11 cellular contexts compared by ENCODE assay signal in genomic region chr17:70521821-70522256, GRCh38.
DNase-seq lines count a peak whose midpoint lies in the region; ATAC-seq, FAIRE-seq and TF ChIP-seq lines count a peak whose summit lies in the region.
"Had no signal": no experiment of that assay in that cellular context is flagged by ENCODE, and none has a peak within 500 bp of the region (broad histone marks: within the 10 kb centered on the region; RNA-seq: fewer than 3 reads in every experiment).

No MANE protein-coding gene starts in this region.

- H3K27ac Mint-ChIP-seq in natural killer cell, result no peak overlapping the region
- H3K27ac Mint-ChIP-seq: activated CD4-positive, alpha-beta memory T cell treated with anti-CD3 and anti-CD28 coated beads, Interleukin-2, amount 10 ng/mL, durations not matched to agents 7 days and 5 days; T-helper 17 cell had no signal

- H3K9ac ChIP-seq in MM.1S (ENCODE audit: low read length), result no peak overlapping the region
- H3K9ac ChIP-seq in mesendoderm (ENCODE audit: low read length), result no peak overlapping the region

- no peak overlapping the region for H4K8ac ChIP-seq in mesendoderm (ENCODE audit: low read depth, low read length)

- no peak overlapping the region for H2AK5ac ChIP-seq in mesendoderm (ENCODE audit: low read length)

- no peak overlapping the region for H3K23ac ChIP-seq in mesendoderm (ENCODE audit: low read length)

- H3K79me2 ChIP-seq in MM.1S (ENCODE audit: low read length), result no peaks in the 10 kb centered on the region
- no peaks in the 10 kb centered on the region for H3K79me2 ChIP-seq in mesendoderm (ENCODE audit: control insufficient read depth, insufficient read depth, low read length)

- H3K18ac ChIP-seq in mesendoderm (ENCODE audit: low read length), result no peak overlapping the region

- no peak overlapping the region for H2BK5ac ChIP-seq in mesendoderm (ENCODE audit: low read length)

- H3K4me3 ChIP-seq in bronchial epithelial cell (ENCODE audit: low read depth, low read length), result no peak overlapping the region
- H3K4me3 ChIP-seq in left lung, result no peak overlapping the region
- H3K4me3 ChIP-seq in MM.1S (ENCODE audit: low read length), result no peak overlapping the region
- H3K4me3 ChIP-seq in mesendoderm (ENCODE audit: low read length), result no peak overlapping the region

- no peak overlapping the region for H3K4ac ChIP-seq in mesendoderm (ENCODE audit: low read depth, low read length)

- no CpG with 5 or more reads among the region's 3 CpGs for WGBS in mesendoderm (ENCODE audit: extremely low coverage, insufficient coverage, low lambda C conversion rate)

- H3F3A ChIP-seq in MM.1S (ENCODE audit: insufficient read depth, low read length), result no peaks in the 10 kb centered on the region

- intact Hi-C loops in left lung (cut with DNase I) (no loop called here), natural killer cell (cut with micrococcal nuclease) (no loop called here)

- no peak overlapping the region for H4K5ac ChIP-seq in mesendoderm (ENCODE audit: low read length)

- DNase-seq in Ammon's horn (ENCODE audit: low spot score), result peak; percentile 26
- DNase-seq in NCI-H345 (lab: John Stamatoyannopoulos, UW), result peak; percentile 56
- peak; percentile 9 for DNase-seq in bronchial epithelial cell (ENCODE audit: low read depth)
- DNase-seq in left lung, result peak in 1 of 2 donors; percentile 61
- no peak for DNase-seq in ecto neural progenitor cell (ENCODE audit: low spot score)
- DNase-seq in MM.1S, result no peak
- no peak for DNase-seq in natural killer cell
- no peak for DNase-seq in mesendoderm
- DNase-seq: activated CD4-positive, alpha-beta memory T cell treated with anti-CD3 and anti-CD28 coated beads, Interleukin-2, amount 10 ng/mL, durations not matched to agents 7 days and 5 days; activated naive CD4-positive, alpha-beta T cell treated with anti-CD3 and anti-CD28 coated beads, Interleukin-2, amount 50 U/mL, for 16 hours; T-helper 17 cell had no signal

- no peaks in the 10 kb centered on the region for H3K36me3 Mint-ChIP-seq in natural killer cell

- H3K36me3 ChIP-seq in bronchial epithelial cell (ENCODE audit: control insufficient read depth, insufficient read depth, low read length) (no peaks in the 10 kb centered on the region), left lung (no peaks in the 10 kb centered on the region), MM.1S (replicated peaks; ENCODE audit: insufficient read depth, low read length) (no peaks in the 10 kb centered on the region), mesendoderm (ENCODE audit: control insufficient read depth, insufficient read depth, low read length) (no peaks in the 10 kb centered on the region)

- no peak for FAIRE-seq in bronchial epithelial cell (lab: Jason Lieb, UNC)

- H3K27me3 Mint-ChIP-seq in natural killer cell (ENCODE audit: low read depth in 2 of 2), result no peaks in the 10 kb centered on the region
- H3K27me3 Mint-ChIP-seq: activated CD4-positive, alpha-beta memory T cell treated with anti-CD3 and anti-CD28 coated beads, Interleukin-2, amount 10 ng/mL, durations not matched to agents 7 days and 5 days had no signal

- no peaks in the 10 kb centered on the region for H3K9me3 ChIP-seq in left lung
- no peaks in the 10 kb centered on the region for H3K9me3 ChIP-seq in MM.1S (replicated peaks; ENCODE audit: insufficient read depth, low read length)

- peaks cover 9 to 12% of the 10 kb centered on the region in 2 donors for H3K9me3 Mint-ChIP-seq in natural killer cell
- H3K9me3 Mint-ChIP-seq: activated CD4-positive, alpha-beta memory T cell treated with anti-CD3 and anti-CD28 coated beads, Interleukin-2, amount 10 ng/mL, durations not matched to agents 7 days and 5 days had no signal

- no peak for TF ChIP-seq CTCF in bronchial epithelial cell (IDR thresholded peaks at IDR 0.05; ENCODE audit: insufficient read depth, low read length, severe bottlenecking)
- TF ChIP-seq CTCF in left lung (IDR thresholded peaks at IDR 0.05), result no peak
- TF ChIP-seq CTCF in MM.1S (IDR thresholded peaks at IDR 0.05; ENCODE audit: low read length), result no peak
- TF ChIP-seq CTCF in natural killer cell (IDR thresholded peaks at IDR 0.05), result no peak

- H3K56ac ChIP-seq in mesendoderm (ENCODE audit: low read length), result no peak overlapping the region

- H3K9me2 ChIP-seq in MM.1S (replicated peaks; ENCODE audit: insufficient read depth, low read length), result no peaks in the 10 kb centered on the region

- H3K27me3 ChIP-seq in bronchial epithelial cell (ENCODE audit: control insufficient read depth, insufficient read depth, low read length) (no peaks in the 10 kb centered on the region), left lung (no peaks in the 10 kb centered on the region), MM.1S (replicated peaks; ENCODE audit: insufficient read depth, low read length) (no peaks in the 10 kb centered on the region), mesendoderm (ENCODE audit: insufficient read depth, low read length, poor library complexity) (no peaks in the 10 kb centered on the region)

- H4K20me1 ChIP-seq in MM.1S (ENCODE audit: insufficient read depth, low read length), result no peaks in the 10 kb centered on the region

- no peak overlapping the region for H2BK120ac ChIP-seq in mesendoderm (ENCODE audit: low read depth, low read length)

- no peak overlapping the region for H3K4me3 Mint-ChIP-seq in natural killer cell
- H3K4me3 Mint-ChIP-seq: activated CD4-positive, alpha-beta memory T cell treated with anti-CD3 and anti-CD28 coated beads, Interleukin-2, amount 10 ng/mL, durations not matched to agents 7 days and 5 days; T-helper 17 cell had no signal

- ATAC-seq in left lung (peak; percentile 68), natural killer cell (no peak)
- ATAC-seq: T-helper 17 cell had no signal

- H3K79me1 ChIP-seq in mesendoderm (ENCODE audit: low read length), result no peaks in the 10 kb centered on the region

- H3K4me2 ChIP-seq in MM.1S (ENCODE audit: low read depth, low read length), result no peak overlapping the region
- no peak overlapping the region for H3K4me2 ChIP-seq in mesendoderm (ENCODE audit: low read length)

- H3K27ac ChIP-seq in left lung, result no peak overlapping the region
- H3K27ac ChIP-seq in MM.1S (ENCODE audit: low read length), result no peak overlapping the region
- H3K27ac ChIP-seq in mesendoderm (ENCODE audit: low read depth, low read length), result no peak overlapping the region

- no peak overlapping the region for H2AFZ ChIP-seq in MM.1S (ENCODE audit: low read length)

- H3K4me1 ChIP-seq in left lung (peaks cover 5 to 20% of the 10 kb centered on the region in 2 donors), MM.1S (ENCODE audit: low read length) (no peaks in the 10 kb centered on the region), mesendoderm (ENCODE audit: control insufficient read depth, low read depth, low read length) (no peaks in the 10 kb centered on the region)

- no peak overlapping the region for H2BK15ac ChIP-seq in mesendoderm (replicated peaks; ENCODE audit: low read depth)

- no peaks in the 10 kb centered on the region for H3K4me1 Mint-ChIP-seq in natural killer cell
- H3K4me1 Mint-ChIP-seq: activated CD4-positive, alpha-beta memory T cell treated with anti-CD3 and anti-CD28 coated beads, Interleukin-2, amount 10 ng/mL, durations not matched to agents 7 days and 5 days; T-helper 17 cell had no signal

Comparison
In these comparisons a context has a peak if more than half of its experiments do, and no peak if none do; other contexts are left out.
1. DNase-seq: peak in Ammon's horn (single experiment), NCI-H345 (single experiment) and bronchial epithelial cell (single experiment); none in ecto neural progenitor cell (single experiment), MM.1S (single experiment), natural killer cell (single experiment) and mesendoderm (single experiment).